In genomic region chr11:125123947-125124633, GRCh38 we compare ENCODE assay signal across 8 cellular contexts. TPM values are rescaled to one million over a fixed set of nuclear protein-coding genes. Genes with fewer than 3 reads are reported as not detected.
DNase-seq lines count a peak whose midpoint lies in the region; ATAC-seq and TF ChIP-seq lines count a peak whose summit lies in the region.

No MANE protein-coding gene starts in this region.

- H3K9me3 Mint-ChIP-seq in CD4-positive, alpha-beta T cell = no peaks in the 10 kb centered on the region
- H3K9me3 Mint-ChIP-seq in dendritic cell treated with granulocyte-macrophage colony-stimulating factor and Interleukin-4, amounts not matched to agents 40 ng/mL and 50 ng/mL, for 4 days = no peaks in the 10 kb centered on the region

- H3K27me3 Mint-ChIP-seq in CD4-positive, alpha-beta T cell = peaks cover 58% of the 10 kb centered on the region
- peaks cover 18% of the 10 kb centered on the region for H3K27me3 Mint-ChIP-seq in dendritic cell treated with granulocyte-macrophage colony-stimulating factor and Interleukin-4, amounts not matched to agents 40 ng/mL and 50 ng/mL, for 4 days

- CTCF ChIA-PET in CD4-positive, alpha-beta T cell (lab: Charles Lee) = interaction anchor here (1.2 to 2.5 kb wide), 3 partner anchors 12 to 33 kb away, joined by 5 to 12 read pairs (median 6); partner anchors contain the start of gene TMEM218
- CTCF ChIA-PET in SK-N-SH (lab: Yijun Ruan, JAX) = interaction anchor here (0.8 to 3.2 kb wide), 14 partner anchors 9 to 281 kb away, joined by 3 to 14 read pairs (median 5); partner anchors contain the start of gene TMEM218

- no peaks in the 10 kb centered on the region for H3K9me3 ChIP-seq in CD4-positive, alpha-beta T cell (ENCODE audit: control insufficient read depth, low read length)
- no peaks in the 10 kb centered on the region for H3K9me3 ChIP-seq in SK-N-SH
- no peaks in the 10 kb centered on the region for H3K9me3 ChIP-seq in mesenchymal stem cell (ENCODE audit: control insufficient read depth, low read length)
- no peaks in the 10 kb centered on the region for H3K9me3 ChIP-seq in transverse colon

- TF ChIP-seq EP300 in SK-N-SH (IDR thresholded peaks at IDR 0.05; ENCODE audit: borderline replicate concordance in 1 of 2, low read depth in 1 of 2, low read length in 1 of 2) (no peak), transverse colon (IDR thresholded peaks at IDR 0.05; ENCODE audit: low read depth) (no peak)

- peaks cover 8% of the 10 kb centered on the region for H3K27me3 ChIP-seq in CD4-positive, alpha-beta T cell (ENCODE audit: control insufficient read depth, insufficient read depth, low read length)
- H3K27me3 ChIP-seq in SK-N-SH (ENCODE audit: insufficient read depth) (no peaks in the 10 kb centered on the region), mesenchymal stem cell (ENCODE audit: control insufficient read depth in 1 of 2, insufficient read depth in 1 of 2, low read length in 2 of 2) (peaks cover 15 to 20% of the 10 kb centered on the region in 2 experiments), transverse colon (peaks cover 23% of the 10 kb centered on the region)

- TF ChIP-seq CTCF in CD4-positive, alpha-beta T cell (IDR thresholded peaks at IDR 0.05) = peak; percentile 61
- peak; percentile 48 for TF ChIP-seq CTCF in SK-N-SH (IDR thresholded peaks at IDR 0.05)
- TF ChIP-seq CTCF in transverse colon (IDR thresholded peaks at IDR 0.05) = peak in 3 of 5 experiments; percentile 24 to 41 (median 30)

- H4K8ac ChIP-seq in mesenchymal stem cell (ENCODE audit: low read length) = peak overlapping the region; percentile 19

- H3K79me1 ChIP-seq in mesenchymal stem cell (replicated peaks; ENCODE audit: low read length, poor library complexity, severe bottlenecking) = no peaks in the 10 kb centered on the region

- no peaks in the 10 kb centered on the region for H3K9me2 ChIP-seq in SK-N-SH

- no peak overlapping the region for H3K14ac ChIP-seq in mesenchymal stem cell (ENCODE audit: low read length in 2 of 2)

- no peak overlapping the region for H4K91ac ChIP-seq in mesenchymal stem cell (ENCODE audit: low read length)

- intact Hi-C loops in CD4-positive, alpha-beta T cell (cut with DNase I, micrococcal nuclease) = no loop called here
- intact Hi-C loops in dendritic cell treated with granulocyte-macrophage colony-stimulating factor and Interleukin-4, amounts not matched to agents 40 ng/mL and 50 ng/mL, for 4 days (cut with micrococcal nuclease) = loop anchor here (1.0 kb wide), 1 partner anchor 13 kb away; the partner anchor contains the start of gene TMEM218
- intact Hi-C loops in transverse colon (cut with DNase I; ENCODE audit: low total_unique reads) = no loop called here

- no peak overlapping the region for H2BK12ac ChIP-seq in mesenchymal stem cell (ENCODE audit: low read length in 2 of 2)

- H2BK15ac ChIP-seq in mesenchymal stem cell (ENCODE audit: low read depth, poor library complexity, severe bottlenecking) = no peak overlapping the region

- ATAC-seq in CD4-positive, alpha-beta T cell (ENCODE audit: poor library complexity) = peak; percentile 51

- peaks cover 4% of the 10 kb centered on the region for H3F3A ChIP-seq in SK-N-SH (replicated peaks; ENCODE audit: insufficient read depth)

- no peak overlapping the region for H3K4me2 ChIP-seq in SK-N-SH
- H3K4me2 ChIP-seq in mesenchymal stem cell (ENCODE audit: low read length, poor library complexity, severe bottlenecking) = no peak overlapping the region

- peak overlapping the region; percentile 86; the same call in 1 of the 2 replicates for H2AFZ ChIP-seq in SK-N-SH (ENCODE audit: low read depth)
- no peak overlapping the region for H2AFZ ChIP-seq in mesenchymal stem cell (ENCODE audit: low read depth, low read length)

- no peak overlapping the region for H3K4ac ChIP-seq in mesenchymal stem cell (ENCODE audit: low read depth in 1 of 2, low read length in 2 of 2)

- H3K36me3 ChIP-seq in SK-N-SH (replicated peaks in 1 of 2; ENCODE audit: control insufficient read depth in 1 of 2, insufficient read depth in 2 of 2, low read length in 1 of 2) (no peaks in the 10 kb centered on the region), mesenchymal stem cell (ENCODE audit: control insufficient read depth in 1 of 2, insufficient read depth in 2 of 2, low read depth in 1 of 2, low read length in 2 of 2) (no peaks in the 10 kb centered on the region), transverse colon (no peaks in the 10 kb centered on the region)

- no peaks in the 10 kb centered on the region for H3K4me1 ChIP-seq in SK-N-SH (ENCODE audit: control insufficient read depth in 1 of 2, insufficient read depth in 2 of 2, low read depth in 1 of 2, low read length in 1 of 2)
- H3K4me1 ChIP-seq in mesenchymal stem cell (ENCODE audit: control insufficient read depth, insufficient read depth, low read depth, low read length) = no peaks in the 10 kb centered on the region
- no peaks in the 10 kb centered on the region for H3K4me1 ChIP-seq in transverse colon

- H2BK5ac ChIP-seq in mesenchymal stem cell (ENCODE audit: low read depth, low read length, poor library complexity, severe bottlenecking) = no peak overlapping the region

- no peak overlapping the region for H3K27ac Mint-ChIP-seq in CD4-positive, alpha-beta T cell
- peak overlapping the region; percentile 89 for H3K27ac Mint-ChIP-seq in dendritic cell treated with granulocyte-macrophage colony-stimulating factor and Interleukin-4, amounts not matched to agents 40 ng/mL and 50 ng/mL, for 4 days

- H3K79me2 ChIP-seq in SK-N-SH (ENCODE audit: insufficient read depth) = no peaks in the 10 kb centered on the region

- POLR2A ChIA-PET in CD4-positive, alpha-beta T cell (lab: Charles Lee) = interaction anchor here (3.2 kb wide), 1 partner anchor 12 kb away, joined by 18 read pairs; the partner anchor contains the start of gene TMEM218
- POLR2A ChIA-PET in SK-N-SH (lab: Yijun Ruan, JAX) = no interaction called here

- 61% methylated on average over 10 of the region's 10 CpGs for WGBS in SK-N-SH (ENCODE audit: low lambda C conversion rate)
- 62% methylated on average over 8 of the region's 10 CpGs for WGBS in mesenchymal stem cell
- WGBS in transverse colon (ENCODE audit: low coverage in 1 of 2), 2 donors = 57 to 61% methylated on average over 7 to 10 of the region's 10 CpGs

- H3K4me3 ChIP-seq in SK-N-SH (ENCODE audit: low read depth in 2 of 2, low read length in 1 of 2) = no peak overlapping the region
- peak overlapping the region in 1 of 2 experiments; percentile 1 for H3K4me3 ChIP-seq in mesenchymal stem cell (ENCODE audit: insufficient read depth in 1 of 2, low read depth in 1 of 2, low read length in 2 of 2)
- no peak overlapping the region for H3K4me3 ChIP-seq in transverse colon

- H3K4me3 Mint-ChIP-seq in CD4-positive, alpha-beta T cell = no peak overlapping the region
- H3K4me3 Mint-ChIP-seq in dendritic cell treated with granulocyte-macrophage colony-stimulating factor and Interleukin-4, amounts not matched to agents 40 ng/mL and 50 ng/mL, for 4 days = peak overlapping the region; percentile 58

- H3K27ac ChIP-seq in CD4-positive, alpha-beta T cell (ENCODE audit: low read depth, low read length) = no peak overlapping the region
- no peak overlapping the region for H3K27ac ChIP-seq in SK-N-SH (ENCODE audit: low read depth in 2 of 2, low read length in 1 of 2)
- no peak overlapping the region for H3K27ac ChIP-seq in mesenchymal stem cell (ENCODE audit: low read length, poor library complexity, severe bottlenecking)
- H3K27ac ChIP-seq in transverse colon = no peak overlapping the region

- DNase-seq in CD4-positive, alpha-beta T cell = peak in 4 of 10 experiments; percentile 22 to 33 (median 24)
- peak; percentile 20 for DNase-seq in GM19240 (ENCODE audit: insufficient read length, low spot score)
- DNase-seq in HuH-7.5 (ENCODE audit: low spot score) = peak; percentile 49
- DNase-seq in SK-N-SH = peak; percentile 42
- DNase-seq in mesenchymal stem cell = peak; percentile 44
- DNase-seq in transverse colon = peak; percentile 50
- no peak for DNase-seq in NCI-H2196 treated with DMSO at 0.1 percent for 48 hours (lab: John Stamatoyannopoulos, UW; ENCODE audit: unreplicated experiment)

- H4K20me1 ChIP-seq in SK-N-SH (ENCODE audit: insufficient read depth) = no peaks in the 10 kb centered on the region

- TF ChIP-seq POLR2A in transverse colon (IDR thresholded peaks at IDR 0.05) = no peak

- no peak overlapping the region for H3K18ac ChIP-seq in mesenchymal stem cell (ENCODE audit: low read depth in 1 of 2, low read length in 2 of 2)

- no peaks in the 10 kb centered on the region for H3K4me1 Mint-ChIP-seq in CD4-positive, alpha-beta T cell (ENCODE audit: low read depth)
- H3K4me1 Mint-ChIP-seq in dendritic cell treated with granulocyte-macrophage colony-stimulating factor and Interleukin-4, amounts not matched to agents 40 ng/mL and 50 ng/mL, for 4 days (ENCODE audit: low read depth) = peaks cover 21% of the 10 kb centered on the region

- in situ Hi-C loops in transverse colon (cut with MboI; ENCODE audit: low pct_ligation_motif_present in 1 of 4, low pct_unique_long_range_greater_than_20kb in 1 of 4, low sequenced_read_pairs in 3 of 4) = no loop called here

- no peak overlapping the region for H3K9ac ChIP-seq in SK-N-SH
- no peak overlapping the region for H3K9ac ChIP-seq in mesenchymal stem cell (ENCODE audit: low read length)

- TF ChIP-seq RAD21 in SK-N-SH (IDR thresholded peaks at IDR 0.05; ENCODE audit: low read length) = 0 out of 2 replicates have a peak, but pooled peaks have one; percentile 8

- no peak overlapping the region for H3K23ac ChIP-seq in mesenchymal stem cell (ENCODE audit: low read length in 2 of 2)

- H2BK120ac ChIP-seq in mesenchymal stem cell (ENCODE audit: low read depth, low read length) = no peak overlapping the region

- H2AK5ac ChIP-seq in mesenchymal stem cell (ENCODE audit: low read length, severe bottlenecking) = no peak overlapping the region

- H3K36me3 Mint-ChIP-seq in CD4-positive, alpha-beta T cell (ENCODE audit: low read depth) = no peaks in the 10 kb centered on the region
- no peaks in the 10 kb centered on the region for H3K36me3 Mint-ChIP-seq in dendritic cell treated with granulocyte-macrophage colony-stimulating factor and Interleukin-4, amounts not matched to agents 40 ng/mL and 50 ng/mL, for 4 days (ENCODE audit: low read depth)

RNA-seq across cellular contexts. Expression of gene TMEM218, which starts 12.7 kb away (rescaled TPM):
- 1 to 10 TPM; 3.9 to 4.4 TPM for total RNA-seq in CD4-positive, alpha-beta T cell
- 34.8 and 36.2 TPM in 2 replicates for polyA plus RNA-seq in SK-N-SH (2012; rRNA removed)
- 37.6 and 37.8 TPM in 2 replicates for polyA plus RNA-seq in SK-N-SH (2012; cell fraction: cytosol; rRNA removed)
- 36.5 and 56.6 TPM in 2 replicates for polyA plus RNA-seq in SK-N-SH (2012; cell fraction: nucleus; rRNA removed)
- polyA plus RNA-seq in mesenchymal stem cell (2013, experiment 1 of 2) = 19.4 TPM
- 18.8 TPM for polyA plus RNA-seq in mesenchymal stem cell (2013, experiment 2 of 2)
- 10 to 100 TPM in 2 of 4 donors, 1 to 10 TPM in 2; 2.6 to 18.2 (median 10.6) TPM for total RNA-seq in transverse colon

RNA-seq across cellular contexts. Expression of gene PKNOX2, which starts 40.5 kb away (rescaled TPM):
- not detected for total RNA-seq in CD4-positive, alpha-beta T cell
- polyA plus RNA-seq in SK-N-SH (2012; rRNA removed) = 0.02 TPM in 1 of 2 replicates, not detected in the other
- polyA plus RNA-seq in SK-N-SH (2012; cell fraction: cytosol; rRNA removed) = 0.01 and 0.03 TPM in 2 replicates
- not detected in 2 replicates for polyA plus RNA-seq in SK-N-SH (2012; cell fraction: nucleus; rRNA removed)
- 3.7 TPM for polyA plus RNA-seq in mesenchymal stem cell (2013, experiment 1 of 2)
- polyA plus RNA-seq in mesenchymal stem cell (2013, experiment 2 of 2) = 3.4 TPM
- total RNA-seq in transverse colon = 1 to 10 TPM in 1 of 4 donors, under 1 TPM in 2, not detected in 1; 0.27 to 4.8 (median 0.75) TPM
